24 cellular contexts compared by ENCODE assay signal in the genomic region with DNA sequence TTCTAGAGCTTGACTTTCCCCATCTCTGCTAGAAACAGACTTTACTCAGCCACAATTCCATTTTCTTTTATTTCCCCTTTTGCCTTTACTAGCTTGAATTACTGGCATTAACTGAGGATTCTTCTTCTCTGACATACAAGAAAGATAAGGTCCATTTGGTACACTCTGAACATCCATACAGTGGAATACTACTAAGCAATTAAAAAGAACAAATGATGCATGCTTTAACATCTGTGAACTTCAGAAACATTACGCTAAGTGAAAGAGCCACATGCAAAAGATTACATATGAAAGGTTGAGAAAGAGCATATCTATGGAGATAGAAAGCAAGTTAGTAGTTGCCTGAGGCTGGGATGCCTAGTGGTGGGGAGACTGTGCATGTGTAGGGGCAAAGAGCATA.
DNase-seq lines count a peak whose midpoint lies in the region; ATAC-seq, FAIRE-seq and TF ChIP-seq lines count a peak whose summit lies in the region.
"Had no signal": no experiment of that assay in that cellular context is flagged by ENCODE, and none has a peak within 500 bp of the region (broad histone marks: within the 10 kb centered on the region; RNA-seq: fewer than 3 reads in every experiment).

No MANE protein-coding gene starts in this region.

- no peaks in the 10 kb centered on the region for H3K27me3 ChIP-seq in K562 (ENCODE audit: control insufficient read depth in 2 of 2, insufficient read depth in 2 of 2, low read length in 2 of 2)
- H3K27me3 ChIP-seq: BE2C, BLaER1 had no signal

- TF ChIP-seq POLR2A in A549 (IDR thresholded peaks at IDR 0.05; ENCODE audit: low read length) (no peak), K562 (conservative IDR thresholded peaks at IDR 0.05) (no peak)

- H3K27ac ChIP-seq in A549 (no peak overlapping the region), K562 (ENCODE audit: extremely low read depth, low read depth, low read length) (no peak overlapping the region)
- H3K27ac ChIP-seq: 22Rv1, BLaER1 had no signal

- no peaks in the 10 kb centered on the region for H3K4me1 ChIP-seq in A549
- H3K4me1 ChIP-seq in K562 (replicated peaks in 1 of 2; ENCODE audit: control insufficient read depth in 2 of 2, insufficient read depth in 2 of 2, low read length in 2 of 2) = no peaks in the 10 kb centered on the region
- H3K4me1 ChIP-seq: BE2C, BLaER1 had no signal

- DNase-seq in A549 (ENCODE audit: low read depth in 1 of 2, low spot score in 1 of 2) (no peak), HTR-8/SVneo (ENCODE audit: insufficient read length, low spot score) (no peak), K562 (ENCODE audit: extremely low read depth in 1 of 4, low spot score in 3 of 4) (no peak), NCI-H526 (lab: John Stamatoyannopoulos, UW) (no peak), NCI-H82 treated with DMSO at 0.1 percent for 48 hours (lab: John Stamatoyannopoulos, UW; ENCODE audit: unreplicated experiment) (no peak)
- DNase-seq: ACHN; BE2C; C1 segment of cervical spinal cord; CD4-positive, alpha-beta memory T cell; CD4-positive, CD25-positive, alpha-beta regulatory T cell; CD8-positive, alpha-beta memory T cell; COR-L47; DMS 273 treated with DMSO at 0.1 percent for 48 hours; DMS153; DMS53; DMS79; DND-41; EL; GDM1 had no signal

- H4K20me1 ChIP-seq in K562 (replicated peaks; ENCODE audit: control insufficient read depth, insufficient read depth, low read length) = no peaks in the 10 kb centered on the region
- H4K20me1 ChIP-seq: BLaER1 had no signal

- FAIRE-seq in A549 (lab: Jason Lieb, UNC) (peak; percentile 83), HTR-8/SVneo (lab: Jason Lieb, UNC) (peak; percentile 52), K562 (lab: Jason Lieb, UNC) (no peak)
- FAIRE-seq: GM12891, GM18507 had no signal

- H3K36me3 ChIP-seq in K562 (ENCODE audit: control insufficient read depth, insufficient read depth, low read length) = no peaks in the 10 kb centered on the region
- H3K36me3 ChIP-seq: BE2C, BLaER1 had no signal

- CTCF ChIA-PET in A549 (lab: Yijun Ruan, JAX) (interaction anchor here (0.7 to 1.2 kb wide), 4 partner anchors 12 to 466 kb away, joined by 3 to 4 read pairs (median 3); no protein-coding TSS in a partner anchor), K562 (lab: Yijun Ruan, JAX; ENCODE audit: low intra/inter-chr PET ratio) (no interaction called here)

- intact Hi-C loops in K562 (cut with micrococcal nuclease) = no loop called here

- 8% methylated on average over 1 of the region's 1 CpG for WGBS in A549 (ENCODE audit: missing lambda C conversion rate)
- 11% methylated on average over 1 of the region's 1 CpG for WGBS in K562 (ENCODE audit: insufficient coverage, low coverage, missing lambda C conversion rate)

- H2AFZ ChIP-seq in K562 (ENCODE audit: low read depth, low read length) = no peak overlapping the region

- POLR2A ChIA-PET in A549 (lab: Yijun Ruan, JAX) (interaction anchor here (0.5 kb wide), 1 partner anchor 37 kb away, joined by 3 read pairs; no protein-coding TSS in a partner anchor), K562 (lab: Yijun Ruan, JAX) (interaction anchor here (2.0 kb wide), 1 partner anchor 10 kb away, joined by 4 read pairs; no protein-coding TSS in a partner anchor)

- TF ChIP-seq CTCF in A549 (IDR thresholded peaks at IDR 0.05) (no peak), K562 (IDR thresholded peaks at IDR 0.05 in 2 of 3, conservative IDR thresholded peaks at IDR 0.05 in 1 of 3; ENCODE audit: insufficient read depth in 2 of 3, low read depth in 1 of 3, low read length in 3 of 3) (no peak)

- TF ChIP-seq RAD21 in A549 (conservative IDR thresholded peaks at IDR 0.05 in 1 of 2, IDR thresholded peaks at IDR 0.05 in 1 of 2) (no peak), K562 (CRISPR knock-in tag; conservative IDR thresholded peaks at IDR 0.05 in 1 of 2, IDR thresholded peaks at IDR 0.05 in 1 of 2) (no peak)

- no peak overlapping the region for H3K9ac ChIP-seq in K562 (ENCODE audit: insufficient read depth in 1 of 2, low read depth in 2 of 2, low read length in 2 of 2)
- H3K9ac ChIP-seq: BLaER1 had no signal

- no TSS peak for BruUV-seq in K562 (replicated peaks; lab: Mats Ljungman, UMichigan)

- TF ChIP-seq EP300 in A549 (IDR thresholded peaks at IDR 0.05) = no peak
- no peak for TF ChIP-seq EP300 in K562 (IDR thresholded peaks at IDR 0.05; ENCODE audit: low read length)

- H3K9me3 ChIP-seq in A549 = peaks cover 8% of the 10 kb centered on the region; the same call in 1 of the 3 replicates
- H3K9me3 ChIP-seq in K562 (replicated peaks; ENCODE audit: control insufficient read depth, insufficient read depth, low read depth, low read length) = peaks cover 2% of the 10 kb centered on the region; the same call in 1 of the 2 replicates
- H3K9me3 ChIP-seq: BE2C had no signal

- no peak overlapping the region for H3K4me2 ChIP-seq in A549
- H3K4me2 ChIP-seq in K562 (ENCODE audit: insufficient read depth, low read length) = no peak overlapping the region
- H3K4me2 ChIP-seq: BLaER1 had no signal

- H3K9me1 ChIP-seq in K562 (ENCODE audit: control insufficient read depth, insufficient read depth, low read length) = no peaks in the 10 kb centered on the region

- H3K79me2 ChIP-seq in K562 (ENCODE audit: control insufficient read depth, insufficient read depth, low read length) = no peaks in the 10 kb centered on the region

- in situ Hi-C loops in K562 (cut with MboI) = no loop called here

- no peak for ATAC-seq in A549
- no peak for ATAC-seq in K562
- ATAC-seq in GM19463 (IDR thresholded peaks at IDR 0.05; ENCODE audit: unreplicated experiment) = no peak

- H3K4me3 ChIP-seq in A549 = no peak overlapping the region
- H3K4me3 ChIP-seq in K562 = no peak overlapping the region
- H3K4me3 ChIP-seq: BLaER1 had no signal

TF ChIP-seq in A549, 52 proteins besides CTCF, POLR2A, EP300 and RAD21 (continues in another document):
- TF ChIP-seq, protein P1, sequence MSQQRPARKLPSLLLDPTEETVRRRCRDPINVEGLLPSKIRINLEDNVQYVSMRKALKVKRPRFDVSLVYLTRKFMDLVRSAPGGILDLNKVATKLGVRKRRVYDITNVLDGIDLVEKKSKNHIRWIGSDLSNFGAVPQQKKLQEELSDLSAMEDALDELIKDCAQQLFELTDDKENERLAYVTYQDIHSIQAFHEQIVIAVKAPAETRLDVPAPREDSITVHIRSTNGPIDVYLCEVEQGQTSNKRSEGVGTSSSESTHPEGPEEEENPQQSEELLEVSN (IDR thresholded peaks at IDR 0.05; ENCODE audit: borderline replicate concordance, low read depth) = no peak
- TF ChIP-seq CBX8 (IDR thresholded peaks at IDR 0.05) = no peak
- no peak for TF ChIP-seq NFE2L2 (conservative IDR thresholded peaks at IDR 0.05; ENCODE audit: low read length)
- TF ChIP-seq FOSB (CRISPR knock-in tag; IDR thresholded peaks at IDR 0.05) = no peak
- TF ChIP-seq EHF (CRISPR knock-in tag; IDR thresholded peaks at IDR 0.05) = no peak
- TF ChIP-seq RARB (CRISPR knock-in tag; IDR thresholded peaks at IDR 0.05) = no peak
- TF ChIP-seq, protein P2, sequence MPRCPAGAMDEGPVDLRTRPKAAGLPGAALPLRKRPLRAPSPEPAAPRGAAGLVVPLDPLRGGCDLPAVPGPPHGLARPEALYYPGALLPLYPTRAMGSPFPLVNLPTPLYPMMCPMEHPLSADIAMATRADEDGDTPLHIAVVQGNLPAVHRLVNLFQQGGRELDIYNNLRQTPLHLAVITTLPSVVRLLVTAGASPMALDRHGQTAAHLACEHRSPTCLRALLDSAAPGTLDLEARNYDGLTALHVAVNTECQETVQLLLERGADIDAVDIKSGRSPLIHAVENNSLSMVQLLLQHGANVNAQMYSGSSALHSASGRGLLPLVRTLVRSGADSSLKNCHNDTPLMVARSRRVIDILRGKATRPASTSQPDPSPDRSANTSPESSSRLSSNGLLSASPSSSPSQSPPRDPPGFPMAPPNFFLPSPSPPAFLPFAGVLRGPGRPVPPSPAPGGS (IDR thresholded peaks at IDR 0.05) = no peak
- no peak for TF ChIP-seq CHD2 (IDR thresholded peaks at IDR 0.05; ENCODE audit: low read length, partially characterized antibody)
- no peak for TF ChIP-seq CEBPB (IDR thresholded peaks at IDR 0.05)
- no peak for TF ChIP-seq HOXA7 (CRISPR knock-in tag; IDR thresholded peaks at IDR 0.05)

TF ChIP-seq in K562, 482 proteins besides CTCF, POLR2A, EP300 and RAD21 (continues in another document):
- TF ChIP-seq, protein P3, sequence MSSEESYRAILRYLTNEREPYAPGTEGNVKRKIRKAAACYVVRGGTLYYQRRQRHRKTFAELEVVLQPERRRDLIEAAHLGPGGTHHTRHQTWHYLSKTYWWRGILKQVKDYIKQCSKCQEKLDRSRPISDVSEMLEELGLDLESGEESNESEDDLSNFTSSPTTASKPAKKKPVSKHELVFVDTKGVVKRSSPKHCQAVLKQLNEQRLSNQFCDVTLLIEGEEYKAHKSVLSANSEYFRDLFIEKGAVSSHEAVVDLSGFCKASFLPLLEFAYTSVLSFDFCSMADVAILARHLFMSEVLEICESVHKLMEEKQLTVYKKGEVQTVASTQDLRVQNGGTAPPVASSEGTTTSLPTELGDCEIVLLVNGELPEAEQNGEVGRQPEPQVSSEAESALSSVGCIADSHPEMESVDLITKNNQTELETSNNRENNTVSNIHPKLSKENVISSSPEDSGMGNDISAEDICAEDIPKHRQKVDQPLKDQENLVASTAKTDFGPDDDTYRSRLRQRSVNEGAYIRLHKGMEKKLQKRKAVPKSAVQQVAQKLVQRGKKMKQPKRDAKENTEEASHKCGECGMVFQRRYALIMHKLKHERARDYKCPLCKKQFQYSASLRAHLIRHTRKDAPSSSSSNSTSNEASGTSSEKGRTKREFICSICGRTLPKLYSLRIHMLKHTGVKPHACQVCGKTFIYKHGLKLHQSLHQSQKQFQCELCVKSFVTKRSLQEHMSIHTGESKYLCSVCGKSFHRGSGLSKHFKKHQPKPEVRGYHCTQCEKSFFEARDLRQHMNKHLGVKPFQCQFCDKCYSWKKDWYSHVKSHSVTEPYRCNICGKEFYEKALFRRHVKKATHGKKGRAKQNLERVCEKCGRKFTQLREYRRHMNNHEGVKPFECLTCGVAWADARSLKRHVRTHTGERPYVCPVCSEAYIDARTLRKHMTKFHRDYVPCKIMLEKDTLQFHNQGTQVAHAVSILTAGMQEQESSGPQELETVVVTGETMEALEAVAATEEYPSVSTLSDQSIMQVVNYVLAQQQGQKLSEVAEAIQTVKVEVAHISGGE (CRISPR knock-in tag; IDR thresholded peaks at IDR 0.05) = peak in 1 of 3 experiments; percentile 77; a peak in 1 of 6 replicates
- 0 out of 2 replicates have a peak, but pooled peaks have one; percentile 46 for TF ChIP-seq ZNF24 (IDR thresholded peaks at IDR 0.05)
- no peak for TF ChIP-seq TCFL5 (CRISPR knock-in tag; conservative IDR thresholded peaks at IDR 0.05)
- no peak for TF ChIP-seq IRF2 (CRISPR knock-in tag; IDR thresholded peaks at IDR 0.05)
- no peak for TF ChIP-seq NR3C1 (CRISPR knock-in tag; IDR thresholded peaks at IDR 0.05)
- TF ChIP-seq STAG1 (CRISPR knock-in tag; IDR thresholded peaks at IDR 0.05; ENCODE audit: borderline replicate concordance) = no peak
- TF ChIP-seq SIRT6 (IDR thresholded peaks at IDR 0.05; ENCODE audit: low read depth, low read length) = no peak
- no peak for TF ChIP-seq ZFP30 (CRISPR knock-in tag; IDR thresholded peaks at IDR 0.05; ENCODE audit: borderline replicate concordance)
